Comparison of ENCODE assay signal across 8 cellular contexts in the genomic region with DNA sequence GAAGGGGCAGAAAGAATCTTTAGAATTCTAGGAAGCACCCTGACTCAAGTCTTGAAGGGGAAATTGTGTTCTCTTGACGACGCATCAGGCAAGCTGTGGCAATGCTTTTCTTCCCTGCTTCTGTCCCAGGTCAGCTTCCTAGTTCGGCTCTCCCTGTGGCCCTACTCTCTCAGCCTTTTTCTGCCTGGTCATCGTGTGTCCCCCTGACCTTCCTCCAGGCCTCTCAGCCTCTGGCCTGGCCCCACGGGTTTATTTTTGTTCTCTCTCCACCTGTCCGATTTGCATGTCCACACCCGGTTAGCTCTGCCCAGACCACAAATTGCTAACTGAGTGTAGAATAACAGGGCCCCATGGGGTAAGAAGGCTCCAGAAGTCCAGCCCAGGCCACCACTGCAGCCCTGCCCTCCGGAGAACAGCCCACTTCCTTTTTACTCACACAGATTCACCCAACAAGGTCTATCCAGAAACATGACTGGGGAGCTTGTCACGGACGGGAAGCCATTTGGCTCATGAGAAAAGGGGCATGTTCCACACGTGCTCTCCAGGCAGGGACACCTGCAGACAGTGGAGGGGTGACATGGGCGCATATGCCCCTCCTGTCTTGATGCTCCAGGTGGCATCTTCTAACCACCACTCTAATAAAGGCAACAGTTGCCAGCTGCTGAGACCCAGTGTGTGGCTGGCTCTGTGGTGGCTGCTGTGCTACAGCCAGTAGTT. TPM values are rescaled to one million over a fixed set of nuclear protein-coding genes. Genes with fewer than 3 reads are reported as not detected.
DNase-seq lines count a peak whose midpoint lies in the region; ATAC-seq lines count a peak whose summit lies in the region.

No MANE protein-coding gene starts in this region.

- DNase-seq in HT1080 (ENCODE audit: low read depth) (peak; percentile 30), kidney tubule cell (ENCODE audit: low spot score) (peak; percentile 57), NCI-H2029 (lab: John Stamatoyannopoulos, UW) (no peak), NCI-H82 treated with DMSO at 0.1 percent for 48 hours (lab: John Stamatoyannopoulos, UW; ENCODE audit: unreplicated experiment) (no peak), hippocampal formation (lab: John Stamatoyannopoulos, UW) (no peak)
- DNase-seq in activated CD4-positive, alpha-beta T cell treated with anti-CD3 and anti-CD28 coated beads for 1 hour: no peak

- ATAC-seq in GM18498 (IDR thresholded peaks at IDR 0.05; ENCODE audit: unreplicated experiment) (peak; percentile 67), GM21515 (IDR thresholded peaks at IDR 0.05; ENCODE audit: unreplicated experiment) (peak; percentile 59)

RNA-seq across cellular contexts. Expression of a gene that starts 9.8 kb away (rescaled TPM):
- total RNA-seq in HT1080 (2014; rRNA removed; shearing (Covaris generic)): 0.20 and 0.34 TPM in 2 replicates
- 0.33 and 1.3 TPM in 2 replicates for polyA plus RNA-seq in HT1080 (2015; cell fraction: cytosol; rRNA removed)
- 0.42 and 0.45 TPM in 2 replicates for polyA plus RNA-seq in HT1080 (2015; cell fraction: nucleus; rRNA removed)

Comparison
In these comparisons a context has a peak if more than half of its experiments do, and no peak if none do; other contexts are left out.
1. DNase-seq: peak in HT1080 (single experiment) and kidney tubule cell (single experiment); none in NCI-H2029 (single experiment), NCI-H82 treated with DMSO at 0.1 percent for 48 hours (single experiment), hippocampal formation (0 of 2) and activated CD4-positive, alpha-beta T cell treated with anti-CD3 and anti-CD28 coated beads for 1 hour (single experiment).